In genomic region chr1:5507340-5507739, GRCh38 we compare ENCODE assay signal across 16 cellular contexts.
"Had no signal": no experiment of that assay in that cellular context is flagged by ENCODE, and none has a peak within 500 bp of the region (broad histone marks: within the 10 kb centered on the region; RNA-seq: fewer than 3 reads in every experiment).

No MANE protein-coding gene starts in this region.

- DNase-seq: activated CD4-positive, alpha-beta T cell treated with anti-CD3 and anti-CD28 coated beads for 1 hour; activated CD8-positive, alpha-beta memory T cell treated with anti-CD3 and anti-CD28 coated beads for 24 hours; activated gamma-delta T cell; erythroblast; foreskin melanocyte; kidney glomerular epithelial cell; left ventricle myocardium inferior; ovary; psoas muscle; right cardiac atrium; WERI-Rb-1 had no signal

- H3K4me3 ChIP-seq: ascending aorta, breast epithelium, coronary artery, left ventricle myocardium inferior, ovary, psoas muscle, skin epidermis, tibial nerve had no signal

- H3K4me1 ChIP-seq: left ventricle myocardium inferior, psoas muscle had no signal

- H3K36me3 ChIP-seq: ascending aorta, breast epithelium, left ventricle myocardium inferior, ovary, tibial nerve, WERI-Rb-1 had no signal

- H3K27ac ChIP-seq: ascending aorta, breast epithelium, coronary artery, left ventricle myocardium inferior, ovary, psoas muscle, skin epidermis, tibial nerve, WERI-Rb-1 had no signal

- ATAC-seq: psoas muscle, right cardiac atrium had no signal

- H3K9me3 ChIP-seq: ascending aorta, breast epithelium, left ventricle myocardium inferior, ovary, psoas muscle, tibial nerve had no signal
